In genomic region chrX:40424259-40424658, GRCh38 we compare ENCODE assay signal across 28 cellular contexts.
"Had no signal": no experiment of that assay in that cellular context is flagged by ENCODE, and none has a peak within 500 bp of the region (broad histone marks: within the 10 kb centered on the region; RNA-seq: fewer than 3 reads in every experiment).

No MANE protein-coding gene starts in this region.

- H3K36me3 ChIP-seq: adrenal gland had no signal

- H3K27ac Mint-ChIP-seq: activated CD4-positive, alpha-beta T cell treated with anti-CD3 and anti-CD28 coated beads for 36 hours; activated CD4-positive, alpha-beta T cell treated with anti-CD3 and anti-CD28 coated beads, Interleukin-2, amount 10 ng/mL, durations not matched to agents 7 days and 5 days; activated CD8-positive, alpha-beta T cell treated with anti-CD3 and anti-CD28 coated beads, Interleukin-2, amount 10 ng/mL, durations not matched to agents 7 days and 5 days; activated naive CD4-positive, alpha-beta T cell treated with anti-CD3 and anti-CD28 coated beads for 36 hours; activated naive CD4-positive, alpha-beta T cell treated with anti-CD3 and anti-CD28 coated beads, Interleukin-2, amount 50 U/mL, for 72 hours; activated T-cell treated with anti-CD3 and anti-CD28 coated beads, Interleukin-2, amount 50 U/mL, for 24 hours; T-helper 1 cell treated with Interleukin-12 subunit alpha and Interleukin-12 subunit beta and Interleukin-4 antibody, amounts not matched to agents 30 μg/mL and 1 μg/mL, for 36 hours; T-helper 2 cell treated with Interferon-gamma antibody and Interleukin-4, amounts not matched to agents 5 μg/mL and 100 μg/mL, for 36 hours; WTC11 had no signal

- H3K27me3 ChIP-seq: adrenal gland had no signal

- FAIRE-seq: bronchial epithelial cell had no signal

- DNase-seq: activated CD4-positive, alpha-beta T cell treated with anti-CD3 and anti-CD28 coated beads for 36 hours; activated CD4-positive, alpha-beta T cell treated with anti-CD3 and anti-CD28 coated beads, Interleukin-2, amount 10 ng/mL, durations not matched to agents 7 days and 5 days; activated CD4-positive, alpha-beta T cell treated with anti-CD3 and anti-CD28 coated beads, Interleukin-2, amount 50 U/mL, for 48 hours; activated CD8-positive, alpha-beta T cell treated with anti-CD3 and anti-CD28 coated beads, Interleukin-2, amount 10 ng/mL, durations not matched to agents 7 days and 5 days; activated gamma-delta T cell treated with Interleukin-2 at 50 U/mL for 16 hours; activated naive CD4-positive, alpha-beta T cell treated with anti-CD3 and anti-CD28 coated beads for 36 hours; activated T-cell treated with anti-CD3 and anti-CD28 coated beads, Interleukin-2, amount 50 U/mL, for 24 hours; cerebellar nuclear complex; MM.1S; NCI-H1048; NCI-H1105 treated with DMSO at 0.1 percent for 48 hours; NCI-H1436; NCI-H1694; NCI-H2029; NCI-H345; NCI-H510A; NCI-H526; NCI-H748 treated with DMSO at 0.1 percent for 48 hours; NK-92 treated with Interleukin-12 subunit alpha and Interleukin-12 subunit beta, amount 100 ng/mL, for 24 hours; Right ventricle myocardium superior had no signal

- ATAC-seq: activated CD4-positive, alpha-beta T cell treated with anti-CD3 and anti-CD28 coated beads for 36 hours; activated CD4-positive, CD25-positive, alpha-beta regulatory T cell treated with anti-CD3 and anti-CD28 coated beads, Interleukin-2, amount 50 U/mL, for 24 hours; activated CD8-positive, alpha-beta T cell treated with anti-CD3 and anti-CD28 coated beads, Interleukin-2, amount 10 ng/mL, durations not matched to agents 7 days and 5 days; activated naive CD4-positive, alpha-beta T cell treated with anti-CD3 and anti-CD28 coated beads, Interleukin-2, amount 50 U/mL, for 72 hours; WTC11 had no signal

- H3K4me3 Mint-ChIP-seq: activated CD4-positive, alpha-beta T cell treated with anti-CD3 and anti-CD28 coated beads for 36 hours; activated CD4-positive, alpha-beta T cell treated with anti-CD3 and anti-CD28 coated beads, Interleukin-2, amount 10 ng/mL, durations not matched to agents 7 days and 5 days; activated CD8-positive, alpha-beta T cell treated with anti-CD3 and anti-CD28 coated beads, Interleukin-2, amount 10 ng/mL, durations not matched to agents 7 days and 5 days; activated naive CD4-positive, alpha-beta T cell treated with anti-CD3 and anti-CD28 coated beads for 36 hours; activated T-cell treated with anti-CD3 and anti-CD28 coated beads, Interleukin-2, amount 50 U/mL, for 24 hours; brain; T-helper 1 cell treated with Interleukin-12 subunit alpha and Interleukin-12 subunit beta and Interleukin-4 antibody, amounts not matched to agents 30 μg/mL and 1 μg/mL, for 36 hours; T-helper 2 cell treated with Interferon-gamma antibody and Interleukin-4, amounts not matched to agents 5 μg/mL and 100 μg/mL, for 36 hours; WTC11 had no signal

- H3K9me3 ChIP-seq: adrenal gland had no signal

- H3K27me3 Mint-ChIP-seq: activated CD4-positive, alpha-beta T cell treated with anti-CD3 and anti-CD28 coated beads for 36 hours; brain had no signal

- H3K4me1 ChIP-seq: adrenal gland had no signal

- H3K4me1 Mint-ChIP-seq: activated CD4-positive, alpha-beta T cell treated with anti-CD3 and anti-CD28 coated beads for 36 hours; WTC11 had no signal

- H3K4me3 ChIP-seq: adrenal gland had no signal

- H3K36me3 Mint-ChIP-seq: activated naive CD4-positive, alpha-beta T cell treated with anti-CD3 and anti-CD28 coated beads, Interleukin-2, amount 50 U/mL, for 72 hours; brain had no signal

- H3K9me3 Mint-ChIP-seq: activated CD4-positive, alpha-beta T cell treated with anti-CD3 and anti-CD28 coated beads, Interleukin-2, amount 10 ng/mL, durations not matched to agents 7 days and 5 days; activated naive CD4-positive, alpha-beta T cell treated with anti-CD3 and anti-CD28 coated beads for 36 hours; T-helper 2 cell treated with Interferon-gamma antibody and Interleukin-4, amounts not matched to agents 5 μg/mL and 100 μg/mL, for 36 hours had no signal
